Comparison of ENCODE assay signal across 8 cellular contexts in genomic region chr1:115642168-115643072, GRCh38. TPM values are rescaled to one million over a fixed set of nuclear protein-coding genes. Genes with fewer than 3 reads are reported as not detected.
DNase-seq lines count a peak whose midpoint lies in the region; ATAC-seq and TF ChIP-seq lines count a peak whose summit lies in the region.

No MANE protein-coding gene starts in this region.

- peak overlapping the region; percentile 80 to 98 (median 88) for H3K4me3 ChIP-seq in heart right ventricle
- H3K4me3 ChIP-seq in prostate gland = peak overlapping the region; percentile 77 to 78

- intact Hi-C loops in Calu3 (cut with micrococcal nuclease; ENCODE audit: unreplicated experiment) = no loop called here
- intact Hi-C loops in heart right ventricle (cut with DNase I) = loop anchor here in 3 of 10 donors (5.0 to 10.0 kb wide), 3 partner anchors 52 to 65 kb away; no protein-coding TSS in a partner anchor
- intact Hi-C loops in prostate gland (cut with DNase I) = loop anchor here (10.0 kb wide), 1 partner anchor 132 kb away; no protein-coding TSS in a partner anchor

- H3K27ac ChIP-seq in heart right ventricle (peak overlapping the region; percentile 45 to 91 (median 82)), prostate gland (peak overlapping the region; percentile 70 to 77)

- TF ChIP-seq POLR2A in GM19193 (IDR thresholded peaks at IDR 0.05; ENCODE audit: extremely low read depth, insufficient read depth, insufficient read length) (peak; percentile 18), prostate gland (IDR thresholded peaks at IDR 0.05) (no peak)

- DNase-seq in Calu3 (peak; percentile 57), NCI-H526 (lab: John Stamatoyannopoulos, UW) (peak; percentile 68 to 85), activated gamma-delta T cell treated with Interleukin-2 at 50 U/mL for 16 hours (peak; percentile 11), heart right ventricle (peak; percentile 38 to 52), prostate gland (ENCODE audit: low spot score) (peak; percentile 57), globus pallidus (ENCODE audit: low spot score) (no peak)

- H3K27me3 Mint-ChIP-seq in Calu3 (ENCODE audit: unreplicated experiment) = peaks cover 17% of the 10 kb centered on the region

- CTCF ChIA-PET in Calu3 (lab: Charles Lee) = interaction anchor here (0.6 to 1.5 kb wide), 3 partner anchors 32 to 122 kb away, joined by 3 to 4 read pairs (median 3); no protein-coding TSS in a partner anchor

- 0 to 1% methylated on average over 73 to 78 of the region's 78 CpGs for WGBS in heart right ventricle, 2 donors
- under 1% methylated on average over 47 of the region's 78 CpGs for WGBS in prostate gland

- no peaks in the 10 kb centered on the region for H3K4me1 Mint-ChIP-seq in Calu3 (ENCODE audit: low read depth, unreplicated experiment)

- peak overlapping the region; percentile 68 for H3K4me3 Mint-ChIP-seq in Calu3 (ENCODE audit: low read depth, unreplicated experiment)

- no peak for TF ChIP-seq CTCF in Calu3 (IDR thresholded peaks at IDR 0.05; ENCODE audit: unreplicated experiment)
- peak in 5 of 9 donors; percentile 15 to 48 (median 40) for TF ChIP-seq CTCF in heart right ventricle (IDR thresholded peaks at IDR 0.05)
- TF ChIP-seq CTCF in prostate gland (IDR thresholded peaks at IDR 0.05) = peak in 2 of 4 experiments; percentile 30 to 33

- H3K36me3 ChIP-seq in heart right ventricle (no peaks in the 10 kb centered on the region), prostate gland (no peaks in the 10 kb centered on the region)

- H3K27me3 ChIP-seq in heart right ventricle (no peaks in the 10 kb centered on the region), prostate gland (replicated peaks; ENCODE audit: insufficient read depth) (no peaks in the 10 kb centered on the region)

- ATAC-seq in HG03108 (IDR thresholded peaks at IDR 0.05; ENCODE audit: unreplicated experiment) = peak; percentile 69
- ATAC-seq in heart right ventricle = peak; percentile 61 to 85 (median 72)

- peaks cover 0 to 38% (median 22%) of the 10 kb centered on the region in 9 donors for H3K4me1 ChIP-seq in heart right ventricle
- no peaks in the 10 kb centered on the region for H3K4me1 ChIP-seq in prostate gland (replicated peaks)

- H3K36me3 Mint-ChIP-seq in Calu3 (ENCODE audit: insufficient read depth, unreplicated experiment) = peaks cover 24% of the 10 kb centered on the region

- no TSS peak for BruUV-seq in Calu3 (replicated peaks; lab: Mats Ljungman, UMichigan)

- no peak overlapping the region for H3K27ac Mint-ChIP-seq in Calu3 (ENCODE audit: unreplicated experiment)

- H3K9me3 Mint-ChIP-seq in Calu3 (ENCODE audit: low read depth, unreplicated experiment) = peaks cover 11% of the 10 kb centered on the region

- H3K9me3 ChIP-seq in heart right ventricle = peaks cover 0 to 27% (median 7%) of the 10 kb centered on the region in 11 donors
- no peaks in the 10 kb centered on the region for H3K9me3 ChIP-seq in prostate gland

RNA-seq across cellular contexts. Expression of gene VANGL1, which starts 0.7 kb away (rescaled TPM):
- total RNA-seq in Calu3 (2022) (22.4 and 23.1 TPM in 2 replicates), heart right ventricle (1 to 10 TPM; 5.4 to 9.8 (median 7.3) TPM), prostate gland (10 to 100 TPM; 12.3 to 16.2 TPM)
- 1 to 10 TPM; 1.7 to 1.8 TPM for polyA plus RNA-seq in heart right ventricle
